In the genomic region with DNA sequence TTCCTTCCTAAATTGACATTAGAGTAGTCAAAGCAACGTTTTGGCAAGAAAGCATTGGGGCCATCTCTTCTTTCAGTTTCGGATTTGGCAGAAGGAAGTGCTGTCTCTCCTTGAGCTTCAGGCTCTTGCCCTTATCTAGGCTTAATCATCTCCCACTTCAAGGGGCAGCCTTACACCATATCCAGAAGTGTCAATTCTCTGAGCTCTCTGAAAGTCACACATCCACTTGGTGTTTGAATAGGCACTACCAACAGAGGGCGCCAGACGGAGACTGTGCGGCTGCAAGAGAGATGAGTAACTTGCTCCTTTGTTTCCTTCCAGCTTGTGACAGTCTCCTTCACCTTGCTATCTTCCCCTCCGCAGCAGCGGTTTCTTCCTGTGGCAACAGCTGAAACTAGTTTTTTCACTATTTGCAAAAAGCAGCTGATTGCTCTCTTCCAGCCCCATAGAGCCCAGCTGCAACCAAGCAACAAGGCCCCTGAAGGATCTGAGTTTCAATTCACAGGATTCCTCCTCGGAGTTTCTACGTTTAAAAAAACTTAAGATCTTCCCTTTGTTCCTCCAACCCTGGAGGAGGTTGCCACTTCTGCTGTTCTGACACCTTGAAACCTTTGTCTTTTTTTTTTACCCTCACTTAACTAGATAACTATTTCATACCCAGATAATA, we compare ENCODE assay signal across 8 cellular contexts.
DNase-seq lines count a peak whose midpoint lies in the region; ATAC-seq and TF ChIP-seq lines count a peak whose summit lies in the region.

No MANE protein-coding gene starts in this region.

- H3K27ac ChIP-seq in dorsolateral prefrontal cortex = peak overlapping the region in 49 of 59 donors; percentile 1 to 78 (median 60)

- intact Hi-C loops in dorsolateral prefrontal cortex (cut with DNase I) = loop anchor here in 1 of 2 donors (5.0 kb wide), 4 partner anchors 144 to 404 kb away; partner anchors contain the start of gene SLCO3A1

- ATAC-seq in HG03159 (IDR thresholded peaks at IDR 0.05; ENCODE audit: unreplicated experiment) (peak; percentile 68), HG02981 (IDR thresholded peaks at IDR 0.05; ENCODE audit: unreplicated experiment) (no peak)

- H3K27me3 ChIP-seq in dorsolateral prefrontal cortex = no peaks in the 10 kb centered on the region

- peak; percentile 75 for DNase-seq in GM03348 (ENCODE audit: low spot score)
- peak; percentile 44 for DNase-seq in NCI-H524 treated with DMSO at 0.1 percent for 48 hours (lab: John Stamatoyannopoulos, UW)
- DNase-seq in activated CD4-positive, alpha-beta T cell treated with anti-CD3 and anti-CD28 coated beads, Interleukin-2, amount 50 U/mL, for 24 hours (ENCODE audit: low read depth in 1 of 2, low spot score in 1 of 2) = peak; percentile 55 to 89
- DNase-seq in dorsolateral prefrontal cortex = peak; percentile 50 to 88 (median 78)
- DNase-seq in lung microvascular endothelial cell (ENCODE audit: low read depth in 2 of 2) = peak; percentile 2 to 41
- peak; percentile 77 to 79 for DNase-seq in stimulated activated CD8-positive, alpha-beta memory T cell treated with anti-CD3 and anti-CD28 coated beads, Interleukin-15, amount 100 ng/mL, for 48 hours (ENCODE audit: low read depth in 2 of 2)

- peak; percentile 62 to 95 (median 89) for TF ChIP-seq CTCF in dorsolateral prefrontal cortex (IDR thresholded peaks at IDR 0.05 in 54 of 56, conservative IDR thresholded peaks at IDR 0.05 in 2 of 56; ENCODE audit: low read depth in 1 of 56, partially characterized antibody in 56 of 56)

- H3K4me3 ChIP-seq in dorsolateral prefrontal cortex = peak overlapping the region in 3 of 59 donors; percentile 5 to 18 (median 10)

Comparison
In these comparisons a context has a peak if more than half of its experiments do, and no peak if none do; other contexts are left out.
1. DNase-seq: peak in every context shown above with its lines; median percentile 78 in stimulated activated CD8-positive, alpha-beta memory T cell treated with anti-CD3 and anti-CD28 coated beads, Interleukin-15, amount 100 ng/mL, for 48 hours; 78 in dorsolateral prefrontal cortex; 75 in GM03348; 72 in activated CD4-positive, alpha-beta T cell treated with anti-CD3 and anti-CD28 coated beads, Interleukin-2, amount 50 U/mL, for 24 hours; 44 in NCI-H524 treated with DMSO at 0.1 percent for 48 hours; 22 in lung microvascular endothelial cell.